In genomic region chr10:105770813-105771212, GRCh38 we compare ENCODE assay signal across 15 cellular contexts.
"Had no signal": no experiment of that assay in that cellular context is flagged by ENCODE, and none has a peak within 500 bp of the region (broad histone marks: within the 10 kb centered on the region; RNA-seq: fewer than 3 reads in every experiment).

No MANE protein-coding gene starts in this region.

- H3K27ac ChIP-seq: dorsolateral prefrontal cortex, esophagus muscularis mucosa, sigmoid colon, transverse colon had no signal

- H3K4me3 ChIP-seq: dorsolateral prefrontal cortex, esophagus muscularis mucosa, lung, sigmoid colon, transverse colon had no signal

- H3K27ac Mint-ChIP-seq: activated CD4-positive, alpha-beta memory T cell treated with anti-CD3 and anti-CD28 coated beads, Interleukin-2, amount 10 ng/mL, durations not matched to agents 7 days and 5 days; activated naive CD4-positive, alpha-beta T cell treated with anti-CD3 and anti-CD28 coated beads, Interleukin-2, amount 10 ng/mL, durations not matched to agents 7 days and 5 days; activated T-cell treated with anti-CD3 and anti-CD28 coated beads, Interleukin-2, amount 50 U/mL, for 24 hours; stimulated activated memory B cell treated with anti-CD40 and anti-IgM and Interleukin-4, amounts not matched to agents 10 μg/mL and 1 μg/mL and 100 μg/mL, for 72 hours; T-helper 17 cell had no signal

- H3K9me3 Mint-ChIP-seq: activated naive CD4-positive, alpha-beta T cell treated with anti-CD3 and anti-CD28 coated beads, Interleukin-2, amount 10 ng/mL, durations not matched to agents 7 days and 5 days; activated T-cell treated with anti-CD3 and anti-CD28 coated beads, Interleukin-2, amount 50 U/mL, for 24 hours; neural crest cell had no signal

- H3K36me3 ChIP-seq: esophagus muscularis mucosa, sigmoid colon, transverse colon had no signal

- H3K27me3 ChIP-seq: esophagus muscularis mucosa, sigmoid colon, transverse colon had no signal

- H3K4me1 Mint-ChIP-seq: activated CD4-positive, alpha-beta memory T cell treated with anti-CD3 and anti-CD28 coated beads, Interleukin-2, amount 10 ng/mL, durations not matched to agents 7 days and 5 days; activated naive CD4-positive, alpha-beta T cell treated with anti-CD3 and anti-CD28 coated beads, Interleukin-2, amount 10 ng/mL, durations not matched to agents 7 days and 5 days; stimulated activated memory B cell treated with anti-CD40 and anti-IgM and Interleukin-4, amounts not matched to agents 10 μg/mL and 1 μg/mL and 100 μg/mL, for 72 hours; T-helper 17 cell had no signal

- ATAC-seq: stimulated activated memory B cell treated with anti-CD40 and anti-IgM and Interleukin-4, amounts not matched to agents 10 μg/mL and 1 μg/mL and 100 μg/mL, for 72 hours; T-helper 17 cell had no signal

- H3K27me3 Mint-ChIP-seq: activated CD4-positive, alpha-beta memory T cell treated with anti-CD3 and anti-CD28 coated beads, Interleukin-2, amount 10 ng/mL, durations not matched to agents 7 days and 5 days; activated naive CD4-positive, alpha-beta T cell treated with anti-CD3 and anti-CD28 coated beads, Interleukin-2, amount 10 ng/mL, durations not matched to agents 7 days and 5 days; activated T-cell treated with anti-CD3 and anti-CD28 coated beads, Interleukin-2, amount 50 U/mL, for 24 hours; stimulated activated memory B cell treated with anti-CD40 and anti-IgM and Interleukin-4, amounts not matched to agents 10 μg/mL and 1 μg/mL and 100 μg/mL, for 72 hours; T-helper 17 cell had no signal

- H3K4me3 Mint-ChIP-seq: activated CD4-positive, alpha-beta memory T cell treated with anti-CD3 and anti-CD28 coated beads, Interleukin-2, amount 10 ng/mL, durations not matched to agents 7 days and 5 days; activated naive CD4-positive, alpha-beta T cell treated with anti-CD3 and anti-CD28 coated beads, Interleukin-2, amount 10 ng/mL, durations not matched to agents 7 days and 5 days; activated T-cell treated with anti-CD3 and anti-CD28 coated beads, Interleukin-2, amount 50 U/mL, for 24 hours; neural crest cell; stimulated activated memory B cell treated with anti-CD40 and anti-IgM and Interleukin-4, amounts not matched to agents 10 μg/mL and 1 μg/mL and 100 μg/mL, for 72 hours; T-helper 17 cell had no signal

- H3K36me3 Mint-ChIP-seq: activated naive CD4-positive, alpha-beta T cell treated with anti-CD3 and anti-CD28 coated beads, Interleukin-2, amount 10 ng/mL, durations not matched to agents 7 days and 5 days; stimulated activated memory B cell treated with anti-CD40 and anti-IgM and Interleukin-4, amounts not matched to agents 10 μg/mL and 1 μg/mL and 100 μg/mL, for 72 hours had no signal

- H3K4me1 ChIP-seq: esophagus muscularis mucosa, transverse colon had no signal

- DNase-seq: activated CD4-positive, alpha-beta memory T cell treated with anti-CD3 and anti-CD28 coated beads, Interleukin-2, amount 10 ng/mL, durations not matched to agents 7 days and 5 days; activated CD4-positive, alpha-beta T cell treated with anti-CD3 and anti-CD28 coated beads for 4 hours; activated naive CD4-positive, alpha-beta T cell treated with anti-CD3 and anti-CD28 coated beads, Interleukin-2, amount 10 ng/mL, durations not matched to agents 7 days and 5 days; activated T-cell treated with anti-CD3 and anti-CD28 coated beads, Interleukin-2, amount 50 U/mL, for 24 hours; dorsolateral prefrontal cortex; kidney; sigmoid colon; stimulated activated CD4-positive, alpha-beta T cell treated with anti-CD3 and anti-CD28 coated beads, Interleukin-12 subunit alpha, Interleukin-12 subunit beta, amount 100 ng/mL, for 4 hours; stimulated activated CD4-positive, alpha-beta T cell treated with anti-CD3 and anti-CD28 coated beads, Interleukin-2, amount 100 ng/mL, for 24 hours; T-helper 17 cell; transverse colon had no signal

- H3K9me3 ChIP-seq: esophagus muscularis mucosa, sigmoid colon, transverse colon had no signal
